Comparison of ENCODE assay signal across 8 cellular contexts in the genomic region with DNA sequence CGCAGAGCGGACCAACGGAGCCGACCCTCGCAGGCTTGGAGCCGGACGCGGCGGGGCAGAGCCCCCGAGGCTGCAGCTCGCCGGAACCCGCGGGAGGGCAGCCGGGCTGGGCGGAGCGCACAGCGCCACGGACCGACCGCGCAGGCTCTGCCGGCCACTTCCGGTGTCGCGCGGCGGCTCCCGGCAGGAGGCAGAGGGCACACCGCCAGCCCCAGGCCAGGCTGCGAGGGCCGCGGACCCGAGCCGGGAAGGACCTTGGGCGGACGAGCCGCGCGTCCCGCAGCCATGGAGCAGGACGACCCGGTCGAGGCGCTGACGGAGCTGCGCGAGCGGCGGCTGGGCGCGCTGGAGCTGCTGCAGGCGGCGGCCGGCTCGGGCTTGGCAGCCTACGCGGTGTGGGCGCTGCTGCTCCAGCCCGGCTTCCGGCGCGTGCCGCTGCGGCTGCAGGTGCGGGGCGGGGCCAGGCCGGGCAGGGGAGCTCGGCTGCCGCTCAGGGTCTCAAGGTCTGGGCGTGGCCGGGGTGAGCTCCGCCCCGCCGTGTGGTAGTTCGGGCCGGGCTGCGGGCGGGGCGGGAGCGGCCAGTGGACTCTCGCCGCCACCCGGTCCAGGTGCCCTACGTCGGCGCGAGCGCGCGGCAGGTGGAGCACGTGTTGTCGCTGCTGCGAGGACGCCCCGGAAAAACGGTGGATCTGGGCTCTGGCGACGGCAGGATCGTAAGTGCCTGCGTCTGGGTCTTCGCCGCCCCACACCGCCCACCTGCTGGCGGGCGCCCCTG. TPM values are rescaled to one million over a fixed set of nuclear protein-coding genes. Genes with fewer than 3 reads are reported as not detected.
A peak's percentile ranks its signal among the peaks of the same experiment; 100 is the strongest.
DNase-seq lines count a peak whose midpoint lies in the region; ATAC-seq, FAIRE-seq and TF ChIP-seq lines count a peak whose summit lies in the region.

ANTKMT (plus strand) TSS at position 157 of the 775 bp plus-strand sequence; CDS start at position 286, 129 bp downstream.

- peaks cover 0 to 1% of the 10 kb centered on the region in 2 experiments for H3K36me3 ChIP-seq in keratinocyte (ENCODE audit: control insufficient read depth in 2 of 2, extremely low read depth in 1 of 2, insufficient read depth in 2 of 2, low read length in 2 of 2)

- H3K27me3 ChIP-seq in keratinocyte (ENCODE audit: control insufficient read depth, extremely low read depth, insufficient read depth, low read length) = no peaks in the 10 kb centered on the region

- FAIRE-seq in keratinocyte (lab: Jason Lieb, UNC) = no peak

- no peak for TF ChIP-seq CTCF in keratinocyte (optimal IDR thresholded peaks at IDR 0.05 in 1 of 3, IDR thresholded peaks at IDR 0.05 in 1 of 3, conservative IDR thresholded peaks at IDR 0.05 in 1 of 3; ENCODE audit: extremely low read depth in 1 of 3, insufficient read depth in 2 of 3, low read length in 3 of 3)

- DNase-seq in ACHN (peak; percentile 91), NCI-H2196 (lab: John Stamatoyannopoulos, UW; ENCODE audit: unreplicated experiment) (peak; percentile 97), cerebellar cortex (ENCODE audit: low spot score) (peak; percentile 82), keratinocyte (ENCODE audit: low read depth, low spot score) (no peak)
- DNase-seq in activated CD4-positive, CD25-positive, alpha-beta regulatory T cell (lab: John Stamatoyannopoulos, UW) = peak; percentile 54 to 66 (median 61)
- peak; percentile 43 to 58 for DNase-seq in stimulated activated CD4-positive, alpha-beta T cell treated with anti-CD3 and anti-CD28 coated beads, Interleukin-15, amount 100 ng/mL, for 1 hour (ENCODE audit: low read depth in 1 of 2, low spot score in 1 of 2)

- in situ Hi-C loops in ACHN (cut with HindIII; ENCODE audit: low pct_ligation_motif_present, low pct_unique_long_range_greater_than_20kb, low sequenced_read_pairs) = no loop called here

- H3K4me3 ChIP-seq in keratinocyte (ENCODE audit: control insufficient read depth in 2 of 3, extremely low read depth in 1 of 3, insufficient read depth in 2 of 3, low read depth in 1 of 3, low read length in 3 of 3) = peak within 1 kb of the TSS; percentile 60 to 83 (median 81)

- dilution Hi-C loops in keratinocyte (cut with MboI; ENCODE audit: extremely low pct_ligation_motif_present, low sequenced_read_pairs) = no loop called here

- H2AFZ ChIP-seq in keratinocyte (ENCODE audit: control insufficient read depth, low read length) = peak within 1 kb of the TSS; percentile 73

- ATAC-seq in GM18520 (IDR thresholded peaks at IDR 0.05; ENCODE audit: unreplicated experiment) (peak; percentile 74), HG03039 (IDR thresholded peaks at IDR 0.05; ENCODE audit: unreplicated experiment) (peak; percentile 57)

- peaks cover 5% of the 10 kb centered on the region for H4K20me1 ChIP-seq in keratinocyte (ENCODE audit: control insufficient read depth, extremely low read depth, insufficient read depth, low read length)

- H3K4me1 ChIP-seq in keratinocyte (ENCODE audit: control insufficient read depth, extremely low read depth, insufficient read depth, low read length) = peaks cover 15% of the 10 kb centered on the region

- peak within 1 kb of the TSS; percentile 76 for H3K4me2 ChIP-seq in keratinocyte (ENCODE audit: control insufficient read depth, extremely low read depth, insufficient read depth, low read depth, low read length)

- peaks cover 7% of the 10 kb centered on the region for H3K79me2 ChIP-seq in keratinocyte (ENCODE audit: control insufficient read depth, insufficient read depth, low read length)

- peak within 1 kb of the TSS; percentile 79 for H3K9ac ChIP-seq in keratinocyte (ENCODE audit: control insufficient read depth, extremely low read depth, insufficient read depth, low read length)

- H3K27ac ChIP-seq in keratinocyte (ENCODE audit: control insufficient read depth, insufficient read depth, low read length) = peak within 1 kb of the TSS; percentile 66

- no peaks in the 10 kb centered on the region for H3K9me3 ChIP-seq in keratinocyte (ENCODE audit: control insufficient read depth, low read depth, low read length)

- H3K9me1 ChIP-seq in keratinocyte (ENCODE audit: control insufficient read depth, extremely low read depth, insufficient read depth, low read length) = peaks cover 2% of the 10 kb centered on the region

RNA-seq across cellular contexts. Expression of gene ANTKMT, which starts in this region (rescaled TPM):
- 5.6 to 13.7 TPM (median 8.2 TPM) in 3 replicates for polyA plus RNA-seq in keratinocyte
- polyA plus RNA-seq in keratinocyte (2011; ENCODE audit: low read depth) = 3.4 TPM
- 2.4 and 10.4 TPM in 2 replicates for polyA plus RNA-seq in keratinocyte (2011; cell fraction: cytosol; rRNA removed)
- polyA plus RNA-seq in keratinocyte (2011; cell fraction: nucleus; rRNA removed) = 9.1 and 12.4 TPM in 2 replicates
- polyA plus RNA-seq in keratinocyte (2012; ENCODE audit: low replicate concordance) = 9.1 and 19.8 TPM in 2 replicates
- polyA minus RNA-seq in keratinocyte = 0.64 to 1.3 TPM (median 1.0 TPM) in 3 replicates
- 13.8 TPM for polyA minus RNA-seq in keratinocyte (2011; cell fraction: cytosol; rRNA and poly(A)+ RNA removed)
- 2.6 and 4.3 TPM in 2 replicates for polyA minus RNA-seq in keratinocyte (2011; cell fraction: nucleus; rRNA and poly(A)+ RNA removed)
